In the genomic region with DNA sequence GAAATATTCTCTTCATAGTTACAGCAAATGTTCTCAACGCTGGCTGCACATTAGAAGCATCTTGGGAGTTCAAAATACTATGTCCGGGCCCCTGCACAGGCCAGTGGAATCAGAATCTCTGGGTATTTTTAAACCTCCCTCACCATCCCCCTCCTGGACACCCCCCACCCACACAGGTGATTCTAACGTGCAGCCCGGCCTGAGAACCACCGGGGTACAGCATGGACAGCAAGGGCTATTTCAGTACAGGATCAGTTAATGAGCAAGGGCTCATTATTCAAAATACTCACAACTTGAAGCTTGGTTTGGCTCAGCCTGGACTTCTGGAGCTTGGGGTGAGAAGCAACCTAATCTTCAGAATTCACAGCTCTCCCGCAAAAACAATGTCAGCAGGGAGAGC, we compare ENCODE assay signal across 21 cellular contexts. TPM values are rescaled to one million over a fixed set of nuclear protein-coding genes. Genes with fewer than 3 reads are reported as not detected.
DNase-seq lines count a peak whose midpoint lies in the region; ATAC-seq and TF ChIP-seq lines count a peak whose summit lies in the region.
"Had no signal": no experiment of that assay in that cellular context is flagged by ENCODE, and none has a peak within 500 bp of the region (broad histone marks: within the 10 kb centered on the region; RNA-seq: fewer than 3 reads in every experiment).

No MANE protein-coding gene starts in this region.

- H3K4me1 ChIP-seq in mesendoderm (ENCODE audit: control insufficient read depth, low read depth, low read length): no peaks in the 10 kb centered on the region

- no peaks in the 10 kb centered on the region for H3K36me3 ChIP-seq in mesendoderm (ENCODE audit: control insufficient read depth, insufficient read depth, low read length)
- H3K36me3 ChIP-seq: ascending aorta, MG63 had no signal

- H3K23ac ChIP-seq in mesendoderm (ENCODE audit: low read length): no peak overlapping the region

- H3K4ac ChIP-seq in mesendoderm (ENCODE audit: low read depth, low read length): no peak overlapping the region

- no peak overlapping the region for H4K8ac ChIP-seq in mesendoderm (ENCODE audit: low read depth, low read length)

- H3K9ac ChIP-seq in mesendoderm (ENCODE audit: low read length): no peak overlapping the region

- no peak overlapping the region for H4K5ac ChIP-seq in mesendoderm (ENCODE audit: low read length)

- no peak overlapping the region for H3K4me2 ChIP-seq in mesendoderm (ENCODE audit: low read length)

- peak; percentile 56 for ATAC-seq in HG02571 (IDR thresholded peaks at IDR 0.05; ENCODE audit: unreplicated experiment)
- peak; percentile 26 for ATAC-seq in HG03432 (IDR thresholded peaks at IDR 0.05; ENCODE audit: unreplicated experiment)
- ATAC-seq: K562 had no signal

- H3K18ac ChIP-seq in mesendoderm (ENCODE audit: low read length): no peak overlapping the region

- H3K79me1 ChIP-seq in mesendoderm (ENCODE audit: low read length): no peaks in the 10 kb centered on the region

- H3K27ac ChIP-seq in mesendoderm (ENCODE audit: low read depth, low read length): no peak overlapping the region
- H3K27ac ChIP-seq: ascending aorta had no signal

- in situ Hi-C loops in GM13976 (cut with MboI; ENCODE audit: low sequenced_read_pairs, unreplicated experiment) (no loop called here), ACHN (cut with HindIII; ENCODE audit: low pct_ligation_motif_present, low pct_unique_long_range_greater_than_20kb, low sequenced_read_pairs) (no loop called here)

- peak; percentile 60 for DNase-seq in GM13976 (ENCODE audit: low spot score)
- DNase-seq in mesendoderm: peak; percentile 20
- DNase-seq in stimulated activated naive CD4-positive, alpha-beta T cell (lab: John Stamatoyannopoulos, UW): no peak
- no peak for DNase-seq in ACHN
- no peak for DNase-seq in NOMO-1 treated with DMSO at 0.1 percent for 48 hours (lab: John Stamatoyannopoulos, UW; ENCODE audit: unreplicated experiment)
- DNase-seq in activated CD4-positive, alpha-beta T cell treated with anti-CD3 and anti-CD28 coated beads, Interleukin-2, amount 50 U/mL, for 1 hour: no peak
- DNase-seq: activated CD4-positive, alpha-beta T cell treated with anti-CD3 and anti-CD28 coated beads, Interleukin-2, amount 50 U/mL, for 4 hours; activated naive CD8-positive, alpha-beta T cell treated with anti-CD3 and anti-CD28 coated beads for 36 hours; caudate nucleus; CD4-positive, CD25-positive, alpha-beta regulatory T cell; DMS 273 treated with DMSO at 0.1 percent for 48 hours; MG63; NCI-H1417; NCI-H2081 treated with DMSO at 0.1 percent for 48 hours; NCI-H446; OCI-M1; stimulated activated CD8-positive, alpha-beta memory T cell treated with anti-CD3 and anti-CD28 coated beads, Interleukin-4, amount 100 ng/mL, for 48 hours had no signal

- TF ChIP-seq CTCF in GM13976 (IDR thresholded peaks at IDR 0.05; ENCODE audit: borderline replicate concordance, control extremely low read depth, extremely low read depth, insufficient read depth, missing control alignments): no peak

- no peak overlapping the region for H3K4me3 ChIP-seq in mesendoderm (ENCODE audit: low read length)
- H3K4me3 ChIP-seq: ascending aorta, K562, MG63 had no signal

- no peak overlapping the region for H2BK120ac ChIP-seq in mesendoderm (ENCODE audit: low read depth, low read length)

- no peak overlapping the region for H3K56ac ChIP-seq in mesendoderm (ENCODE audit: low read length)

- no peaks in the 10 kb centered on the region for H3K79me2 ChIP-seq in mesendoderm (ENCODE audit: control insufficient read depth, insufficient read depth, low read length)

- WGBS in mesendoderm (ENCODE audit: extremely low coverage, insufficient coverage, low lambda C conversion rate): no CpG with 5 or more reads among the region's 6 CpGs

- no peaks in the 10 kb centered on the region for H3K27me3 ChIP-seq in mesendoderm (ENCODE audit: insufficient read depth, low read length, poor library complexity)
- H3K27me3 ChIP-seq: ascending aorta, MG63 had no signal

- no peak overlapping the region for H2BK5ac ChIP-seq in mesendoderm (ENCODE audit: low read length)

- H2BK15ac ChIP-seq in mesendoderm (replicated peaks; ENCODE audit: low read depth): no peak overlapping the region

- H2AK5ac ChIP-seq in mesendoderm (ENCODE audit: low read length): no peak overlapping the region

RNA-seq across cellular contexts. Expression of gene INO80C, which starts 31.4 kb away (rescaled TPM):
- polyA plus RNA-seq in mesendoderm (2013, experiment 1 of 2): 44.6 TPM
- 39.5 TPM for polyA plus RNA-seq in mesendoderm (2013, experiment 2 of 2)

Comparison
In these comparisons a context has a peak if more than half of its experiments do, and no peak if none do; other contexts are left out.
1. DNase-seq: peak in GM13976 (single experiment) and mesendoderm (single experiment); none in stimulated activated naive CD4-positive, alpha-beta T cell (0 of 6), ACHN (single experiment), NOMO-1 treated with DMSO at 0.1 percent for 48 hours (single experiment) and activated CD4-positive, alpha-beta T cell treated with anti-CD3 and anti-CD28 coated beads, Interleukin-2, amount 50 U/mL, for 1 hour (single experiment).